29 cellular contexts compared by ENCODE assay signal in the genomic region with DNA sequence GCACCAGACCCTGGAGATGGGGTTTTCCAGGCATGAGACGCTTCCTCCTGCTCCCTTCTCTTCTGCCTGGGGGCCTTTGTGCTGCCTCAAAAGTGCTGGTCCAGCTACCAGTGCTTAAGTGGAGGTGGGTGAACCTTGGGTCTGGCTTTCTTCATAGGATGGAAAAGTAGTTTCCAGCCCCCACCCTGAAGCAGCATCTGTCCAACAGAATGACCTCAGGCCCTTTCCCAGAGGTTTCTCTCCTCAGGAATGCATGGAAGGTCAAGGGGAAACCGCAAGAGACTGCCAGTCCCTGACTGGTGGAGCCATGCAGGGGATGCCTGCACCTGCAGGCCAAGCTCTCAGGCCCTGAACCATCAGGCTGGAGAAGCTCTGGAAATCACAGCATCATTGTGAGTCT.
"Had no signal": no experiment of that assay in that cellular context is flagged by ENCODE, and none has a peak within 500 bp of the region (broad histone marks: within the 10 kb centered on the region; RNA-seq: fewer than 3 reads in every experiment).

No MANE protein-coding gene starts in this region.

- ATAC-seq: effector memory CD8-positive, alpha-beta T cell; gastroesophageal sphincter; heart left ventricle; left colon; lower lobe of right lung; naive thymus-derived CD8-positive, alpha-beta T cell; psoas muscle; right cardiac atrium; stimulated activated effector memory CD8-positive, alpha-beta T cell treated with anti-CD3 and anti-CD28 coated beads, Interleukin-12 subunit alpha, Interleukin-12 subunit beta, amount 100 ng/mL, for 72 hours had no signal

- H3K4me1 ChIP-seq: esophagus squamous epithelium, gastroesophageal sphincter, heart left ventricle, lower lobe of right lung, psoas muscle, sigmoid colon, testis, tibial artery, upper lobe of left lung, uterus had no signal

- H3K27me3 ChIP-seq: heart left ventricle, hepatocyte, ovary, sigmoid colon, testis, upper lobe of left lung, uterus had no signal

- H3K27ac ChIP-seq: esophagus squamous epithelium, gastroesophageal sphincter, heart left ventricle, hepatocyte, left ventricle myocardium inferior, lower lobe of right lung, ovary, psoas muscle, sigmoid colon, testis, tibial artery, upper lobe of left lung, uterus had no signal

- DNase-seq: cortex of kidney; effector memory CD8-positive, alpha-beta T cell; erythroblast; esophagus squamous epithelium; foreskin fibroblast; heart left ventricle; left colon; left ventricle myocardium inferior; lower lobe of right lung; naive thymus-derived CD8-positive, alpha-beta T cell; nephron progenitor cell; occipital lobe; ovary; posterior cingulate gyrus; psoas muscle; right cardiac atrium; sigmoid colon; stimulated activated CD4-positive, alpha-beta T cell treated with anti-CD3 and anti-CD28 coated beads, Interleukin-2, amount 100 ng/mL, for 24 hours; stimulated activated CD4-positive, alpha-beta T cell treated with anti-CD3 and anti-CD28 coated beads, Interleukin-4, amount 100 ng/mL, for 24 hours; stimulated activated naive CD4-positive, alpha-beta T cell treated with Interleukin-2 at 50 U/mL for 16 hours; substantia nigra; testis; tibial artery; upper lobe of left lung; uterus had no signal

- FAIRE-seq: endometrium had no signal
